22 cellular contexts compared by ENCODE assay signal in genomic region chr21:36968414-36968813, GRCh38. TPM values are rescaled to one million over a fixed set of nuclear protein-coding genes. Genes with fewer than 3 reads are reported as not detected.
DNase-seq lines count a peak whose midpoint lies in the region; ATAC-seq and TF ChIP-seq lines count a peak whose summit lies in the region.
"Had no signal": no experiment of that assay in that cellular context is flagged by ENCODE, and none has a peak within 500 bp of the region (broad histone marks: within the 10 kb centered on the region; RNA-seq: fewer than 3 reads in every experiment).

No MANE protein-coding gene starts in this region.

- no peak overlapping the region for H3K27ac Mint-ChIP-seq in activated naive CD4-positive, alpha-beta T cell treated with anti-CD3 and anti-CD28 coated beads, Interleukin-2, amount 50 U/mL, for 24 hours
- peak overlapping the region; percentile 9 for H3K27ac Mint-ChIP-seq in activated B cell treated with CpG ODN at 0.5 μM for 24 hours
- peak overlapping the region in 8 of 10 donors; percentile 1 to 91 (median 75) for H3K27ac Mint-ChIP-seq in naive thymus-derived CD8-positive, alpha-beta T cell
- H3K27ac Mint-ChIP-seq: H9, HFFc6 had no signal

- no peak for ATAC-seq in activated B cell treated with CpG ODN at 0.5 μM for 24 hours (ENCODE audit: low read depth)
- no peak for ATAC-seq in naive thymus-derived CD8-positive, alpha-beta T cell
- no peak for ATAC-seq in HG02610 (IDR thresholded peaks at IDR 0.05; ENCODE audit: unreplicated experiment)
- ATAC-seq in HG03520 (IDR thresholded peaks at IDR 0.05; ENCODE audit: unreplicated experiment), result no peak
- ATAC-seq: HepG2 had no signal

- H3K4me3 Mint-ChIP-seq in activated naive CD4-positive, alpha-beta T cell treated with anti-CD3 and anti-CD28 coated beads, Interleukin-2, amount 50 U/mL, for 24 hours, result peak overlapping the region; percentile 75
- H3K4me3 Mint-ChIP-seq in activated B cell treated with CpG ODN at 0.5 μM for 24 hours, result no peak overlapping the region
- peak overlapping the region in 2 of 10 donors; percentile 3 to 22 for H3K4me3 Mint-ChIP-seq in naive thymus-derived CD8-positive, alpha-beta T cell
- H3K4me3 Mint-ChIP-seq: HFFc6 had no signal

- CTCF ChIA-PET in activated B cell treated with CpG ODN at 0.5 μM for 24 hours (lab: Charles Lee), result interaction anchor here (1.2 kb wide), 1 partner anchor 9 kb away, joined by 3 read pairs; no protein-coding TSS in a partner anchor

- POLR2A ChIA-PET in activated B cell treated with CpG ODN at 0.5 μM for 24 hours (lab: Charles Lee), result no interaction called here
- POLR2A ChIA-PET in naive thymus-derived CD8-positive, alpha-beta T cell (lab: Charles Lee), result interaction anchor here (0.5 kb wide), 1 partner anchor 10 kb away, joined by 3 read pairs; no protein-coding TSS in a partner anchor

- no peaks in the 10 kb centered on the region for H3K27me3 Mint-ChIP-seq in activated naive CD4-positive, alpha-beta T cell treated with anti-CD3 and anti-CD28 coated beads, Interleukin-2, amount 50 U/mL, for 24 hours
- H3K27me3 Mint-ChIP-seq in activated B cell treated with CpG ODN at 0.5 μM for 24 hours, result no peaks in the 10 kb centered on the region
- H3K27me3 Mint-ChIP-seq in naive thymus-derived CD8-positive, alpha-beta T cell, result no peaks in the 10 kb centered on the region

- H3K36me3 Mint-ChIP-seq in activated naive CD4-positive, alpha-beta T cell treated with anti-CD3 and anti-CD28 coated beads, Interleukin-2, amount 50 U/mL, for 24 hours, result no peaks in the 10 kb centered on the region
- no peaks in the 10 kb centered on the region for H3K36me3 Mint-ChIP-seq in activated B cell treated with CpG ODN at 0.5 μM for 24 hours (ENCODE audit: low read depth)
- no peaks in the 10 kb centered on the region for H3K36me3 Mint-ChIP-seq in naive thymus-derived CD8-positive, alpha-beta T cell

- no peaks in the 10 kb centered on the region for H3K9me3 Mint-ChIP-seq in activated naive CD4-positive, alpha-beta T cell treated with anti-CD3 and anti-CD28 coated beads, Interleukin-2, amount 50 U/mL, for 24 hours
- no peaks in the 10 kb centered on the region for H3K9me3 Mint-ChIP-seq in activated B cell treated with CpG ODN at 0.5 μM for 24 hours
- no peaks in the 10 kb centered on the region for H3K9me3 Mint-ChIP-seq in naive thymus-derived CD8-positive, alpha-beta T cell
- H3K9me3 Mint-ChIP-seq: H9, HFFc6 had no signal

- H3K4me1 Mint-ChIP-seq in activated naive CD4-positive, alpha-beta T cell treated with anti-CD3 and anti-CD28 coated beads, Interleukin-2, amount 50 U/mL, for 24 hours, result peaks cover 18% of the 10 kb centered on the region
- H3K4me1 Mint-ChIP-seq in activated B cell treated with CpG ODN at 0.5 μM for 24 hours, result peaks cover 20% of the 10 kb centered on the region
- peaks cover 7 to 19% (median 14%) of the 10 kb centered on the region in 4 donors for H3K4me1 Mint-ChIP-seq in naive thymus-derived CD8-positive, alpha-beta T cell

- intact Hi-C loops in activated B cell treated with CpG ODN at 0.5 μM for 24 hours (cut with micrococcal nuclease), result loop anchor here (5.0 kb wide), 2 partner anchors 399 to 594 kb away; partner anchors contain the start of gene DYRK1A
- intact Hi-C loops in posterior cingulate gyrus (cut with DNase I), result no loop called here

- DNase-seq in activated naive CD4-positive, alpha-beta T cell treated with anti-CD3 and anti-CD28 coated beads, Interleukin-2, amount 50 U/mL, for 16 hours, result no peak
- DNase-seq in activated B cell treated with CpG ODN at 0.5 μM for 24 hours (no peak), posterior cingulate gyrus (no peak)
- DNase-seq in naive thymus-derived CD8-positive, alpha-beta T cell, result no peak
- DNase-seq: 8988T, C1 segment of cervical spinal cord, Caco-2, DMS 273 treated with DMSO at 0.1 percent for 48 hours, DMS79 treated with DMSO at 0.1 percent for 48 hours, GM23248, H9, HFFc6, KBM-7, NCI-H1092, NCI-H1436 treated with DMSO at 0.1 percent for 48 hours, NCI-H1930, NCI-H526, OCI-M1 had no signal

- TF ChIP-seq CTCF in activated B cell treated with CpG ODN at 0.5 μM for 24 hours (IDR thresholded peaks at IDR 0.05), result no peak

RNA-seq across cellular contexts. Expression of gene HLCS, which starts 1.9 kb away (rescaled TPM):
- 8.1 and 10.6 TPM in 2 replicates for total RNA-seq in activated B cell treated with CpG ODN at 0.5 μM for 24 hours
- 10 to 100 TPM; 12.3 to 13.4 TPM for total RNA-seq in naive thymus-derived CD8-positive, alpha-beta T cell
- polyA plus RNA-seq in naive thymus-derived CD8-positive, alpha-beta T cell, result 10 to 100 TPM in 1 of 3 donors, 1 to 10 TPM in 2; 6.2 to 12.5 (median 8.6) TPM

RNA-seq across cellular contexts. Expression of gene RIPPLY3, which starts 38.1 kb away (rescaled TPM):
- not detected in 2 replicates for total RNA-seq in activated B cell treated with CpG ODN at 0.5 μM for 24 hours
- total RNA-seq in naive thymus-derived CD8-positive, alpha-beta T cell, result not detected
- polyA plus RNA-seq in naive thymus-derived CD8-positive, alpha-beta T cell, result not detected
- total RNA-seq: GM23248, HFFc6 had no signal
- polyA plus RNA-seq: GM23248 had no signal
